ENCODE assay signal across 11 cellular contexts in genomic region chr16:86343111-86343642, GRCh38.
DNase-seq lines count a peak whose midpoint lies in the region; ATAC-seq and TF ChIP-seq lines count a peak whose summit lies in the region.
"Had no signal": no experiment of that assay in that cellular context is flagged by ENCODE, and none has a peak within 500 bp of the region (broad histone marks: within the 10 kb centered on the region; RNA-seq: fewer than 3 reads in every experiment).

No MANE protein-coding gene starts in this region.

- H3K36me3 Mint-ChIP-seq in stimulated activated naive B cell treated with anti-CD40 and anti-IgM and Interleukin-4, amounts not matched to agents 10 μg/mL and 1 μg/mL and 100 μg/mL, for 72 hours: no peaks in the 10 kb centered on the region

- peaks cover 3 to 13% of the 10 kb centered on the region in 2 donors for H3K4me1 ChIP-seq in left lung
- H3K4me1 ChIP-seq: Caco-2 had no signal

- H3K4me3 Mint-ChIP-seq in stimulated activated naive B cell treated with anti-CD40 and anti-IgM and Interleukin-4, amounts not matched to agents 10 μg/mL and 1 μg/mL and 100 μg/mL, for 72 hours: peak overlapping the region in 1 of 2 donors; percentile 41
- H3K4me3 Mint-ChIP-seq: dendritic cell treated with granulocyte-macrophage colony-stimulating factor and Interleukin-4, amounts not matched to agents 40 ng/mL and 50 ng/mL, for 4 days had no signal

- H3K27ac ChIP-seq in cingulate gyrus (ENCODE audit: low read depth, low read length) (peak overlapping the region; percentile 3), left lung (peak overlapping the region; percentile 68 to 81)

- H3K27me3 Mint-ChIP-seq in stimulated activated naive B cell treated with anti-CD40 and anti-IgM and Interleukin-4, amounts not matched to agents 10 μg/mL and 1 μg/mL and 100 μg/mL, for 72 hours: peaks cover 87 to 93% of the 10 kb centered on the region in 2 donors

- H3K27me3 ChIP-seq in left lung: peaks cover 0 to 69% of the 10 kb centered on the region in 2 donors

- peaks cover 2 to 3% of the 10 kb centered on the region in 2 donors for H3K4me1 Mint-ChIP-seq in stimulated activated naive B cell treated with anti-CD40 and anti-IgM and Interleukin-4, amounts not matched to agents 10 μg/mL and 1 μg/mL and 100 μg/mL, for 72 hours

- ATAC-seq in left lung (peak; percentile 56), HG02938 (IDR thresholded peaks at IDR 0.05; ENCODE audit: unreplicated experiment) (no peak), GM18517 (IDR thresholded peaks at IDR 0.05; ENCODE audit: unreplicated experiment) (no peak), HG02642 (IDR thresholded peaks at IDR 0.05; ENCODE audit: poor library complexity, unreplicated experiment) (no peak)
- no peak for ATAC-seq in stimulated activated naive B cell treated with anti-CD40 and anti-IgM and Interleukin-4, amounts not matched to agents 10 μg/mL and 1 μg/mL and 100 μg/mL, for 72 hours (replicated peaks)

- peak overlapping the region; percentile 73 for H3K27ac Mint-ChIP-seq in stimulated activated naive B cell treated with anti-CD40 and anti-IgM and Interleukin-4, amounts not matched to agents 10 μg/mL and 1 μg/mL and 100 μg/mL, for 72 hours
- H3K27ac Mint-ChIP-seq: dendritic cell treated with granulocyte-macrophage colony-stimulating factor and Interleukin-4, amounts not matched to agents 40 ng/mL and 50 ng/mL, for 4 days had no signal

- peaks cover 0 to 7% of the 10 kb centered on the region in 2 donors for H3K9me3 Mint-ChIP-seq in stimulated activated naive B cell treated with anti-CD40 and anti-IgM and Interleukin-4, amounts not matched to agents 10 μg/mL and 1 μg/mL and 100 μg/mL, for 72 hours
- H3K9me3 Mint-ChIP-seq: dendritic cell treated with granulocyte-macrophage colony-stimulating factor and Interleukin-4, amounts not matched to agents 40 ng/mL and 50 ng/mL, for 4 days had no signal

- TF ChIP-seq CTCF in left lung (IDR thresholded peaks at IDR 0.05): no peak

- DNase-seq in H4 (ENCODE audit: low spot score) (peak; percentile 92), left lung (peak in 1 of 2 donors; percentile 42), NCI-H345 (lab: John Stamatoyannopoulos, UW) (no peak)
- no peak for DNase-seq in stimulated activated naive B cell treated with anti-CD40 and anti-IgM and Interleukin-4, amounts not matched to agents 10 μg/mL and 1 μg/mL and 100 μg/mL, for 72 hours
- DNase-seq: kidney glomerular epithelial cell had no signal

- H3K4me3 ChIP-seq in left lung: no peak overlapping the region

- no peaks in the 10 kb centered on the region for H3K9me3 ChIP-seq in left lung
- H3K9me3 ChIP-seq: Caco-2 had no signal

- intact Hi-C loops in left lung (cut with DNase I): loop anchor here in 1 of 2 donors (5.0 kb wide), 1 partner anchor 174 kb away; no protein-coding TSS in a partner anchor

- H3K36me3 ChIP-seq in left lung: no peaks in the 10 kb centered on the region
